1 cellular context compared by ENCODE assay signal in genomic region chr7:47332681-47333080, GRCh38.
TF ChIP-seq lines count a peak whose summit lies in the region.

No MANE protein-coding gene starts in this region.

TF ChIP-seq in GM23338, 12 proteins besides CTCF, POLR2A, EP300 and RAD21 (continued from another document):
- no peak for TF ChIP-seq ZNF462 (CRISPR knock-in tag; IDR thresholded peaks at IDR 0.05)
- no peak for TF ChIP-seq POLR2AphosphoS5 (IDR thresholded peaks at IDR 0.05; ENCODE audit: low read depth)
- TF ChIP-seq STAT1 (IDR thresholded peaks at IDR 0.05; ENCODE audit: unreplicated experiment), result no peak
- TF ChIP-seq EZH2 (IDR thresholded peaks at IDR 0.05; ENCODE audit: low read depth, unreplicated experiment), result no peak
- no peak for TF ChIP-seq NANOG (IDR thresholded peaks at IDR 0.05; ENCODE audit: borderline replicate concordance)
- TF ChIP-seq ZNF114 (CRISPR knock-in tag; IDR thresholded peaks at IDR 0.05), result no peak
- TF ChIP-seq REST (IDR thresholded peaks at IDR 0.05; ENCODE audit: unreplicated experiment), result no peak
- TF ChIP-seq CREB1 (CRISPR knock-in tag; IDR thresholded peaks at IDR 0.05; ENCODE audit: low read depth), result no peak
- TF ChIP-seq EZH2phosphoT487 (IDR thresholded peaks at IDR 0.05; ENCODE audit: unreplicated experiment), result no peak
- no peak for TF ChIP-seq JUNB (IDR thresholded peaks at IDR 0.05; ENCODE audit: unreplicated experiment)
- no peak for TF ChIP-seq ZNF331 (CRISPR knock-in tag; IDR thresholded peaks at IDR 0.05; ENCODE audit: low read depth)
